13 cellular contexts compared by ENCODE assay signal in the genomic region with DNA sequence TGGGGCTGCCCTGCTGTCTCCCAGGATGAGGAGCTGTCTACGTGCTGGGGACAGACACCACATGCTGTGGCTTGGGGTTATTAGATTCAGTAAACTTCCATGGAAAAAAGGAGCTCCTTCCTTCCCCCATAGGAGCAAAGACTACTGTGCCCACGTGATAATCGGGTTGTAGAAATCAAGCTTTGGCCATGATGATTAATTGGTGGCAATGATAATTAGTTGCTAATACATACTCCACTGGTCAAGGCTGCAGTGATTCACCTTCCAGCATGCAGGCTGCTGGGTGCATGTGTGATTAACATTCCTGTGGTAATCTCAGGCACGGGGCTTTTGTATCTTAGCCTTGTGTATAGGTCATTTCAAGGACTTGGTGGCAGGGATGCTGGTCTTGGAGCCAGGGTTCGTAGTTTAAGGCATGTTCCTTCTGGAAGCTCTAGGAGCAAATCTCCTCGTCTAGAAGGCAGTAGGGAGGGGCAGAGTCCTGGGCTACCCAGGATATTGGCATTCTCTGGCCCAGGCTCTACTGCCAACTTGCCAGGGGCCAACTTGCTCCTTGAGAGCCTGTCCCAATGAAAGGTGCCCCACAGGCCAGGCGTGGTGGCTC. TPM values are rescaled to one million over a fixed set of nuclear protein-coding genes. Genes with fewer than 3 reads are reported as not detected.
DNase-seq lines count a peak whose midpoint lies in the region; ATAC-seq, FAIRE-seq and TF ChIP-seq lines count a peak whose summit lies in the region.
"Had no signal": no experiment of that assay in that cellular context is flagged by ENCODE, and none has a peak within 500 bp of the region (broad histone marks: within the 10 kb centered on the region; RNA-seq: fewer than 3 reads in every experiment).

No MANE protein-coding gene starts in this region.

- H3K27me3 Mint-ChIP-seq in endothelial cell (ENCODE audit: unreplicated experiment): peaks cover 2% of the 10 kb centered on the region
- H3K27me3 Mint-ChIP-seq: stimulated activated naive CD8-positive, alpha-beta T cell treated with anti-CD3 and anti-CD28 coated beads, Interleukin-15, amount 100 ng/mL, for 72 hours had no signal

- peak; percentile 93 for ATAC-seq in SK-N-SH treated with all-trans-retinoic acid at 6 μM for 48 hours
- ATAC-seq: stimulated activated naive CD8-positive, alpha-beta T cell treated with anti-CD3 and anti-CD28 coated beads, Interleukin-15, amount 100 ng/mL, for 72 hours had no signal

- no peak for FAIRE-seq in GM12891 (lab: Jason Lieb, UNC)

- no peaks in the 10 kb centered on the region for H3K9me3 ChIP-seq in HAP-1

- DNase-seq in HAP-1 (ENCODE audit: low spot score in 2 of 2) (peak; percentile 47 to 48), fibroblast of pulmonary artery (ENCODE audit: low read depth) (peak; percentile 58), stromal cell of bone marrow (ENCODE audit: low read depth) (peak; percentile 37), endothelial cell (ENCODE audit: low spot score) (no peak), GM12891 (ENCODE audit: insufficient read length, low spot score) (no peak), ureter (ENCODE audit: low spot score) (no peak), caudate nucleus (lab: John Stamatoyannopoulos, UW) (no peak)
- DNase-seq: dermis blood vessel endothelial cell; NCI-H146; nephron progenitor cell; stimulated activated naive CD8-positive, alpha-beta T cell treated with anti-CD3 and anti-CD28 coated beads, Interleukin-15, amount 100 ng/mL, for 72 hours had no signal

- H3K36me3 ChIP-seq in HAP-1 (replicated peaks): no peaks in the 10 kb centered on the region

- H3K27ac ChIP-seq in caudate nucleus (ENCODE audit: low read depth, low read length): no peak overlapping the region

- in situ Hi-C loops in HAP-1 (cut with MboI; ENCODE audit: low sequenced_read_pairs): no loop called here

- H3K27ac Mint-ChIP-seq in endothelial cell (ENCODE audit: unreplicated experiment): no peak overlapping the region
- H3K27ac Mint-ChIP-seq: nephron progenitor cell; stimulated activated naive CD8-positive, alpha-beta T cell treated with anti-CD3 and anti-CD28 coated beads, Interleukin-15, amount 100 ng/mL, for 72 hours had no signal

- TF ChIP-seq CTCF in fibroblast of pulmonary artery (IDR thresholded peaks at IDR 0.05; ENCODE audit: low read length, missing control alignments) (no peak), endothelial cell (IDR thresholded peaks at IDR 0.05; ENCODE audit: unreplicated experiment) (no peak)

- H3K9me3 Mint-ChIP-seq in endothelial cell (ENCODE audit: unreplicated experiment): no peaks in the 10 kb centered on the region
- H3K9me3 Mint-ChIP-seq: stimulated activated naive CD8-positive, alpha-beta T cell treated with anti-CD3 and anti-CD28 coated beads, Interleukin-15, amount 100 ng/mL, for 72 hours had no signal

- H3K4me3 Mint-ChIP-seq in endothelial cell (ENCODE audit: unreplicated experiment): no peak overlapping the region
- H3K4me3 Mint-ChIP-seq: nephron progenitor cell; stimulated activated naive CD8-positive, alpha-beta T cell treated with anti-CD3 and anti-CD28 coated beads, Interleukin-15, amount 100 ng/mL, for 72 hours had no signal

- no peak for TF ChIP-seq POLR2A in GM12891 (IDR thresholded peaks at IDR 0.05; ENCODE audit: low read depth, low read length)

- no peaks in the 10 kb centered on the region for H3K27me3 ChIP-seq in HAP-1 (ENCODE audit: low read depth)

- H3K4me1 Mint-ChIP-seq in endothelial cell (ENCODE audit: unreplicated experiment): no peaks in the 10 kb centered on the region
- H3K4me1 Mint-ChIP-seq: stimulated activated naive CD8-positive, alpha-beta T cell treated with anti-CD3 and anti-CD28 coated beads, Interleukin-15, amount 100 ng/mL, for 72 hours had no signal

- H3K4me1 ChIP-seq in HAP-1: peaks cover 15% of the 10 kb centered on the region

- H3K4me3 ChIP-seq in HAP-1 (no peak overlapping the region), fibroblast of pulmonary artery (replicated peaks; ENCODE audit: low read depth, low read length) (no peak overlapping the region)

- H3K36me3 Mint-ChIP-seq in endothelial cell (ENCODE audit: low read depth, unreplicated experiment): no peaks in the 10 kb centered on the region

TF ChIP-seq in SK-N-SH treated with all-trans-retinoic acid at 6 μM for 48 hours, 23 proteins besides CTCF, POLR2A, EP300 and RAD21 (continues in another document):
- TF ChIP-seq OSR1 (CRISPR knock-in tag; IDR thresholded peaks at IDR 0.05): no peak
- no peak for TF ChIP-seq TCF4 (CRISPR knock-in tag; IDR thresholded peaks at IDR 0.05; ENCODE audit: borderline replicate concordance)
- TF ChIP-seq ZC3H10 (CRISPR knock-in tag; IDR thresholded peaks at IDR 0.05): no peak; the same call in 1 of the 2 replicates
- no peak for TF ChIP-seq BACH2 (CRISPR knock-in tag; IDR thresholded peaks at IDR 0.05; ENCODE audit: borderline replicate concordance)
- TF ChIP-seq, protein P1, sequence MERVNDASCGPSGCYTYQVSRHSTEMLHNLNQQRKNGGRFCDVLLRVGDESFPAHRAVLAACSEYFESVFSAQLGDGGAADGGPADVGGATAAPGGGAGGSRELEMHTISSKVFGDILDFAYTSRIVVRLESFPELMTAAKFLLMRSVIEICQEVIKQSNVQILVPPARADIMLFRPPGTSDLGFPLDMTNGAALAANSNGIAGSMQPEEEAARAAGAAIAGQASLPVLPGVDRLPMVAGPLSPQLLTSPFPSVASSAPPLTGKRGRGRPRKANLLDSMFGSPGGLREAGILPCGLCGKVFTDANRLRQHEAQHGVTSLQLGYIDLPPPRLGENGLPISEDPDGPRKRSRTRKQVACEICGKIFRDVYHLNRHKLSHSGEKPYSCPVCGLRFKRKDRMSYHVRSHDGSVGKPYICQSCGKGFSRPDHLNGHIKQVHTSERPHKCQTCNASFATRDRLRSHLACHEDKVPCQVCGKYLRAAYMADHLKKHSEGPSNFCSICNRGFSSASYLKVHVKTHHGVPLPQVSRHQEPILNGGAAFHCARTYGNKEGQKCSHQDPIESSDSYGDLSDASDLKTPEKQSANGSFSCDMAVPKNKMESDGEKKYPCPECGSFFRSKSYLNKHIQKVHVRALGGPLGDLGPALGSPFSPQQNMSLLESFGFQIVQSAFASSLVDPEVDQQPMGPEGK (CRISPR knock-in tag; IDR thresholded peaks at IDR 0.05; ENCODE audit: borderline replicate concordance): no peak
- no peak for TF ChIP-seq PPARA (CRISPR knock-in tag; IDR thresholded peaks at IDR 0.05; ENCODE audit: borderline replicate concordance)
- TF ChIP-seq GLIS3 (CRISPR knock-in tag; IDR thresholded peaks at IDR 0.05): peak; percentile 13; the same call in 1 of the 2 replicates

TF ChIP-seq in GM12891, 5 proteins besides CTCF, POLR2A, EP300 and RAD21:
- TF ChIP-seq SPI1 (IDR thresholded peaks at IDR 0.05; ENCODE audit: low read depth, low read length): no peak
- TF ChIP-seq PAX5 (IDR thresholded peaks at IDR 0.05; ENCODE audit: insufficient read depth, low read length, severe bottlenecking): no peak
- TF ChIP-seq POU2F2 (IDR thresholded peaks at IDR 0.05; ENCODE audit: low read depth, low read length): no peak
- no peak for TF ChIP-seq TAF1 (IDR thresholded peaks at IDR 0.05; ENCODE audit: low read depth, low read length)
- no peak for TF ChIP-seq POLR2AphosphoS5 (IDR thresholded peaks at IDR 0.05; ENCODE audit: low read depth, low read length)

RNA-seq across cellular contexts. Expression of a gene that starts 41.4 kb away (rescaled TPM):
- total RNA-seq in endothelial cell (ENCODE audit: unreplicated experiment) (4.1 TPM), ureter (60.8 TPM)
- 5.5 TPM for polyA plus RNA-seq in GM12891 (2012; ENCODE audit: low read depth, missing spikeins)

RNA-seq across cellular contexts. Expression of a gene that starts 56.8 kb away (rescaled TPM):
- not detected for total RNA-seq in endothelial cell (ENCODE audit: unreplicated experiment)
- not detected for polyA plus RNA-seq in GM12891 (2012; ENCODE audit: low read depth, missing spikeins)
- total RNA-seq in ureter: not detected
- total RNA-seq: dermis blood vessel endothelial cell, G401 had no signal

Comparison
In these comparisons a context has a peak if more than half of its experiments do, and no peak if none do; other contexts are left out.
1. DNase-seq: peak in HAP-1 (2 of 2), fibroblast of pulmonary artery (single experiment) and stromal cell of bone marrow (single experiment); none in endothelial cell (single experiment), GM12891 (single experiment), ureter (single experiment) and caudate nucleus (0 of 61).
2. RNA of a gene that starts 41.4 kb away (total RNA-seq): 60.8 TPM in ureter (single experiment); 4.1 TPM in endothelial cell (single experiment); every median in the first group is over 10 times any median in the second.